8 cellular contexts compared by ENCODE assay signal in genomic region chr17:18638357-18638756, GRCh38. TPM values are rescaled to one million over a fixed set of nuclear protein-coding genes. Genes with fewer than 3 reads are reported as not detected.
"Had no signal": no experiment of that assay in that cellular context is flagged by ENCODE, and none has a peak within 500 bp of the region (broad histone marks: within the 10 kb centered on the region; RNA-seq: fewer than 3 reads in every experiment).

No MANE protein-coding gene starts in this region.

RNA-seq across cellular contexts. Expression of gene TBC1D28, which starts 5.8 kb away (rescaled TPM):
- total RNA-seq: LHCN-M2, MCF 10A, NCI-H460, OCI-LY7, PC-3, Peyer's patch, Right ventricle myocardium superior, SJSA1 had no signal
